ENCODE assay signal across 25 cellular contexts in the genomic region with DNA sequence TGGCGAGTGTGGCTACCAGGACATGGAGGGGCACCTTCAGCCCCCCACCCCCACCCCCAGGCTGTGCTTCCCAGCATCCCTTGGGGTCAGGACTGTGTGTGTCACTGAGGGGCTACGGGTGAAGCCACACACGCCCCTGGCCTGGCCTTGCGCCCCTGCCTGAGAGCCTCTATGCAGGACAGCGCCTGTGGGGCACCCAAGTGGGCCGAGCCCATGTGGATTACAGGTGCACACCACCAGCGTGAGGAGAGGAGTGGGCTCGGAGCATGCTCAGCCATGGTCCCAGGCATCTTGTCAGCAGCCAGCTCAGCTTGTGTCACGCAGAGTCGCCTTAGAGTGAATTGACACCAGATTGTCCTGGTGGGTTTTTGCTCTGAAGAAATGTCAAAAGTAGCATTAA. TPM values are rescaled to one million over a fixed set of nuclear protein-coding genes. Genes with fewer than 3 reads are reported as not detected.
DNase-seq lines count a peak whose midpoint lies in the region; FAIRE-seq and TF ChIP-seq lines count a peak whose summit lies in the region.
"Had no signal": no experiment of that assay in that cellular context is flagged by ENCODE, and none has a peak within 500 bp of the region (broad histone marks: within the 10 kb centered on the region; RNA-seq: fewer than 3 reads in every experiment).

No MANE protein-coding gene starts in this region.

- H3K18ac ChIP-seq in trophoblast cell (ENCODE audit: low read length) = peak overlapping the region; percentile 28

- no peak overlapping the region for H3K9ac ChIP-seq in trophoblast cell (ENCODE audit: low read length)
- no peak overlapping the region for H3K9ac ChIP-seq in neural progenitor cell
- H3K9ac ChIP-seq: BLaER1 treated with 17β-estradiol and CSF1 and Interleukin-3, amounts not matched to agents 10 nM and 100 nM had no signal

- H4K8ac ChIP-seq in trophoblast cell (ENCODE audit: low read depth, low read length) = peak overlapping the region; percentile 30

- no peak overlapping the region for H3K27ac ChIP-seq in trophoblast cell (ENCODE audit: low read depth, low read length)
- no peak overlapping the region for H3K27ac ChIP-seq in neural progenitor cell
- H3K27ac ChIP-seq: A549; BLaER1 treated with 17β-estradiol and CSF1 and Interleukin-3, amounts not matched to agents 10 nM and 100 nM had no signal

- peaks cover 2% of the 10 kb centered on the region for H3K27me3 Mint-ChIP-seq in neural progenitor cell (ENCODE audit: insufficient read depth, low read depth)
- H3K27me3 Mint-ChIP-seq: CD4-positive, alpha-beta T cell; CD8-positive, alpha-beta memory T cell had no signal

- peak overlapping the region; percentile 28 for H2BK120ac ChIP-seq in trophoblast cell (ENCODE audit: insufficient read depth, low read length, poor library complexity)

- no peak overlapping the region for H2AK5ac ChIP-seq in trophoblast cell (ENCODE audit: low read length)

- H3K36me3 ChIP-seq in H7 (replicated peaks; ENCODE audit: control insufficient read depth, insufficient read depth, low read length) (no peaks in the 10 kb centered on the region), bronchial epithelial cell (ENCODE audit: control insufficient read depth, insufficient read depth, low read length) (peaks cover 8% of the 10 kb centered on the region), trophoblast cell (ENCODE audit: control insufficient read depth in 1 of 2, insufficient read depth in 2 of 2, low read length in 2 of 2) (peaks cover 35 to 39% of the 10 kb centered on the region in 2 experiments), neural progenitor cell (no peaks in the 10 kb centered on the region)
- H3K36me3 ChIP-seq: BE2C had no signal

- H2AFZ ChIP-seq in trophoblast cell (ENCODE audit: insufficient read depth, low read length, poor library complexity) (no peak overlapping the region), neural progenitor cell (replicated peaks) (no peak overlapping the region)
- H2AFZ ChIP-seq: GM23338 had no signal

- WGBS in trophoblast cell (ENCODE audit: extremely low coverage, insufficient coverage, insufficient read length) = no CpG with 5 or more reads among the region's 10 CpGs

- H3K4me1 ChIP-seq in trophoblast cell (ENCODE audit: control insufficient read depth in 1 of 2, insufficient read depth in 2 of 2, low read length in 2 of 2) = peaks cover 6 to 11% of the 10 kb centered on the region in 2 experiments
- H3K4me1 ChIP-seq in neural progenitor cell = no peaks in the 10 kb centered on the region
- H3K4me1 ChIP-seq: A549, BE2C had no signal

- peaks cover 6% of the 10 kb centered on the region for H3K36me3 Mint-ChIP-seq in neural progenitor cell

- no peak overlapping the region for H4K12ac ChIP-seq in trophoblast cell (ENCODE audit: low read depth, low read length)

- no peak overlapping the region for H2BK12ac ChIP-seq in trophoblast cell (ENCODE audit: low read length)

- peak overlapping the region; percentile 25 for H4K91ac ChIP-seq in trophoblast cell (ENCODE audit: low read depth, low read length)

- peaks cover 3% of the 10 kb centered on the region for H3K79me1 ChIP-seq in trophoblast cell (ENCODE audit: low read length)

- H3F3A ChIP-seq in neural progenitor cell (ENCODE audit: low read depth) = no peaks in the 10 kb centered on the region

- H3K4me2 ChIP-seq in trophoblast cell (ENCODE audit: low read length) (no peak overlapping the region), neural progenitor cell (no peak overlapping the region)
- H3K4me2 ChIP-seq: A549, GM23338 had no signal

- TF ChIP-seq CTCF in bronchial epithelial cell (IDR thresholded peaks at IDR 0.05; ENCODE audit: insufficient read depth, low read length, severe bottlenecking) (no peak), neural progenitor cell (IDR thresholded peaks at IDR 0.05) (no peak)

- H3K23ac ChIP-seq in trophoblast cell (ENCODE audit: low read length) = no peak overlapping the region

- H3K14ac ChIP-seq in trophoblast cell (ENCODE audit: low read length) = peak overlapping the region; percentile 28

- DNase-seq in H7 (peak; percentile 61), bronchial epithelial cell (ENCODE audit: low read depth) (no peak), trophoblast cell (no peak), NCI-H446 treated with DMSO at 0.1 percent for 48 hours (lab: John Stamatoyannopoulos, UW) (no peak), neural progenitor cell (ENCODE audit: low spot score) (no peak), dermis blood vessel endothelial cell (no peak)
- DNase-seq: 8988T; ACHN; AML-193; Calu3; CD4-positive, alpha-beta T cell; CD8-positive, alpha-beta memory T cell; COR-L47; DMS53; DMS79 treated with DMSO at 0.1 percent for 48 hours; GF-D8; HCEC 1CT had no signal

- H3K4ac ChIP-seq in trophoblast cell (ENCODE audit: low read depth, low read length) = no peak overlapping the region

- peaks cover 2% of the 10 kb centered on the region for H3K79me2 ChIP-seq in trophoblast cell (ENCODE audit: control insufficient read depth, insufficient read depth, low read length, poor library complexity)
- H3K79me2 ChIP-seq in neural progenitor cell (ENCODE audit: low read depth) = no peaks in the 10 kb centered on the region

- H3K27me3 ChIP-seq in H7 (ENCODE audit: control insufficient read depth, insufficient read depth, low read length) = no peaks in the 10 kb centered on the region
- H3K27me3 ChIP-seq in bronchial epithelial cell (ENCODE audit: control insufficient read depth, insufficient read depth, low read length) = no peaks in the 10 kb centered on the region
- H3K27me3 ChIP-seq in trophoblast cell (ENCODE audit: insufficient read depth, low read length) = no peaks in the 10 kb centered on the region
- H3K27me3 ChIP-seq in neural progenitor cell = no peaks in the 10 kb centered on the region
- H3K27me3 ChIP-seq: BE2C; BLaER1 treated with 17β-estradiol and CSF1 and Interleukin-3, amounts not matched to agents 10 nM and 100 nM had no signal

- FAIRE-seq in bronchial epithelial cell (lab: Jason Lieb, UNC) = peak; percentile 13
- FAIRE-seq: A549, GM12891, GM18507, H54 had no signal

- no peak overlapping the region for H2BK5ac ChIP-seq in trophoblast cell (ENCODE audit: low read depth, low read length, poor library complexity)

- H3K27ac Mint-ChIP-seq in neural progenitor cell = no peak overlapping the region
- H3K27ac Mint-ChIP-seq: CD4-positive, alpha-beta T cell; GM23338 had no signal

- no peak overlapping the region for H3K4me3 Mint-ChIP-seq in neural progenitor cell
- H3K4me3 Mint-ChIP-seq: CD14-positive monocyte; CD4-positive, alpha-beta T cell; CD8-positive, alpha-beta memory T cell; GM23338 had no signal

- H3K9me3 ChIP-seq in trophoblast cell (ENCODE audit: insufficient read depth, low read depth, low read length) (peaks cover 2% of the 10 kb centered on the region), neural progenitor cell (ENCODE audit: low read depth) (no peaks in the 10 kb centered on the region)
- H3K9me3 ChIP-seq: A549; BE2C; BLaER1 treated with 17β-estradiol and CSF1 and Interleukin-3, amounts not matched to agents 10 nM and 100 nM had no signal

- peaks cover 5% of the 10 kb centered on the region for H3K9me3 Mint-ChIP-seq in neural progenitor cell
- H3K9me3 Mint-ChIP-seq: CD4-positive, alpha-beta T cell; CD8-positive, alpha-beta memory T cell; GM23338 had no signal

- H3K4me1 Mint-ChIP-seq in neural progenitor cell = no peaks in the 10 kb centered on the region

- H3K4me3 ChIP-seq in H7 (ENCODE audit: insufficient read depth, low read depth, low read length) (no peak overlapping the region), bronchial epithelial cell (ENCODE audit: low read depth, low read length) (no peak overlapping the region), trophoblast cell (ENCODE audit: low read depth, low read length) (no peak overlapping the region), neural progenitor cell (no peak overlapping the region)
- H3K4me3 ChIP-seq: A549; BLaER1 treated with 17β-estradiol and CSF1 and Interleukin-3, amounts not matched to agents 10 nM and 100 nM; GM23338 had no signal

- peaks cover 3% of the 10 kb centered on the region for H4K20me1 ChIP-seq in neural progenitor cell (ENCODE audit: low read depth)

RNA-seq across cellular contexts. Expression of gene FAAP20, which starts 27.9 kb away (rescaled TPM):
- 60.5 and 69.9 TPM in 2 replicates for total RNA-seq in H7 (2014; rRNA removed; shearing (Covaris generic))
- total RNA-seq in bronchial epithelial cell (14.2 and 15.0 TPM in 2 replicates), neural progenitor cell (ENCODE audit: low replicate concordance) (11.3 and 68.2 TPM in 2 replicates), dermis blood vessel endothelial cell (16.0 and 21.8 TPM in 2 replicates)
- 85.8 and 86.1 TPM in 2 replicates for polyA plus RNA-seq in trophoblast cell (2013)
